8 cellular contexts compared by ENCODE assay signal in the genomic region with DNA sequence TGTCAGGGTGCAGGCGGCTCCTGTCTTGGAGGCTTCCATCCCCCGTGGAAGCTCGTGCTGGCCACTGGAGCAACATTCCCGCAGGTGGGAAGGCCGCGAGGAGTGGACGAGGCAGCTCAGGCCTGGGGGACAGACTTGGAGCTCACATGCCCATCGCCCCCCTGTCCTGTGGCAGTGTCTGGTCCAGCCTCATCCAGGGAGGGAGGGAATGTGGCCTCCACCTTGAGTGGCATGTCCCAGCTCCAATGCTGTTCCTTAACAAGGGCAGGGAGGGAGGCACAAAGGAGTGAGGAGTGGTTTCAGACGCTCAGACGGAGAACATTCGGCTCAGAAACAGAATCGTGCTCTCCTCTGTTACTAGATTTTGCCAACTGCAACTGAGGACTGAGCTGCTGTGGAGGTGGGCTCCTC.
DNase-seq lines count a peak whose midpoint lies in the region; ATAC-seq and TF ChIP-seq lines count a peak whose summit lies in the region.

No MANE protein-coding gene starts in this region.

- peaks cover 46% of the 10 kb centered on the region for H3K36me3 Mint-ChIP-seq in activated CD4-positive, alpha-beta T cell treated with anti-CD3 and anti-CD28 coated beads, Interleukin-2, amount 10 ng/mL, durations not matched to agents 24 days and 14 days (ENCODE audit: low read depth)

- H3K27ac Mint-ChIP-seq in activated CD4-positive, alpha-beta T cell treated with anti-CD3 and anti-CD28 coated beads, Interleukin-2, amount 10 ng/mL, durations not matched to agents 24 days and 14 days = peak overlapping the region; percentile 96

- ATAC-seq in lower lobe of right lung (no peak), GM21576 (IDR thresholded peaks at IDR 0.05; ENCODE audit: unreplicated experiment) (no peak), GM19467 (IDR thresholded peaks at IDR 0.05; ENCODE audit: unreplicated experiment) (no peak)

- H3K27me3 ChIP-seq in OCI-LY3 (ENCODE audit: low read depth, low read length) (no peaks in the 10 kb centered on the region), colonic mucosa (no peaks in the 10 kb centered on the region), lower lobe of right lung (ENCODE audit: low read depth) (no peaks in the 10 kb centered on the region)

- no peak for DNase-seq in activated CD4-positive, alpha-beta T cell treated with anti-CD3 and anti-CD28 coated beads, Interleukin-2, amount 10 ng/mL, durations not matched to agents 24 days and 14 days
- no peak for DNase-seq in activated CD4-positive, alpha-beta T cell treated with anti-CD3 and anti-CD28 coated beads, Interleukin-2, amount 50 U/mL, for 4 hours
- DNase-seq in colonic mucosa (peak; percentile 38), lower lobe of right lung (no peak), superior temporal gyrus (ENCODE audit: extremely low spot score) (peak; percentile 61)

- intact Hi-C loops in activated CD4-positive, alpha-beta T cell treated with anti-CD3 and anti-CD28 coated beads, Interleukin-2, amount 10 ng/mL, durations not matched to agents 24 days and 14 days (cut with micrococcal nuclease) = loop anchor here (2.0 to 10.0 kb wide), 3 partner anchors 19 to 237 kb away; no protein-coding TSS in a partner anchor
- intact Hi-C loops in colonic mucosa (cut with DNase I) (no loop called here), lower lobe of right lung (cut with DNase I) (no loop called here)

- H3K4me1 Mint-ChIP-seq in activated CD4-positive, alpha-beta T cell treated with anti-CD3 and anti-CD28 coated beads, Interleukin-2, amount 10 ng/mL, durations not matched to agents 24 days and 14 days = peaks cover 64% of the 10 kb centered on the region

- H3K27ac ChIP-seq in OCI-LY3 (ENCODE audit: low read length) (peak overlapping the region; percentile 91), colonic mucosa (peak overlapping the region; percentile 84), lower lobe of right lung (peak overlapping the region; percentile 78)

- H3K4me1 ChIP-seq in OCI-LY3 (ENCODE audit: low read length) = peaks cover 48% of the 10 kb centered on the region
- H3K4me1 ChIP-seq in colonic mucosa = peaks cover 5% of the 10 kb centered on the region
- H3K4me1 ChIP-seq in lower lobe of right lung = peaks cover 21% of the 10 kb centered on the region

- H3K9ac ChIP-seq in OCI-LY3 (ENCODE audit: low read length) (peak overlapping the region; percentile 65), colonic mucosa (ENCODE audit: low read depth in 2 of 2, low read length in 2 of 2) (peak overlapping the region; percentile 30 to 74)

- no peak overlapping the region for H2AFZ ChIP-seq in OCI-LY3 (ENCODE audit: low read depth, low read length)

- H3K4me3 ChIP-seq in OCI-LY3 (ENCODE audit: low read length) (peak overlapping the region; percentile 76), colonic mucosa (peak overlapping the region; percentile 26), lower lobe of right lung (peak overlapping the region; percentile 52)

- peak overlapping the region; percentile 85 for H3K4me3 Mint-ChIP-seq in activated CD4-positive, alpha-beta T cell treated with anti-CD3 and anti-CD28 coated beads, Interleukin-2, amount 10 ng/mL, durations not matched to agents 24 days and 14 days

- H3K79me2 ChIP-seq in OCI-LY3 (ENCODE audit: low read length) = no peaks in the 10 kb centered on the region

- peaks cover 4% of the 10 kb centered on the region for H3K9me3 Mint-ChIP-seq in activated CD4-positive, alpha-beta T cell treated with anti-CD3 and anti-CD28 coated beads, Interleukin-2, amount 10 ng/mL, durations not matched to agents 24 days and 14 days

- no peaks in the 10 kb centered on the region for H3K36me3 ChIP-seq in OCI-LY3 (replicated peaks; ENCODE audit: low read depth, low read length)
- no peaks in the 10 kb centered on the region for H3K36me3 ChIP-seq in colonic mucosa
- H3K36me3 ChIP-seq in lower lobe of right lung = peaks cover 8% of the 10 kb centered on the region

- TF ChIP-seq CTCF in OCI-LY3 (IDR thresholded peaks at IDR 0.05; ENCODE audit: low read depth, low read length) (no peak), colonic mucosa (IDR thresholded peaks at IDR 0.05) (no peak), lower lobe of right lung (IDR thresholded peaks at IDR 0.05) (no peak)

- H3K4me2 ChIP-seq in OCI-LY3 (ENCODE audit: low read length) = peak overlapping the region; percentile 99

- H3K9me3 ChIP-seq in OCI-LY3 (ENCODE audit: insufficient read depth, low read length) (no peaks in the 10 kb centered on the region), colonic mucosa (no peaks in the 10 kb centered on the region), lower lobe of right lung (no peaks in the 10 kb centered on the region)

- no peaks in the 10 kb centered on the region; the same call in 1 of the 2 replicates for H4K20me1 ChIP-seq in OCI-LY3 (ENCODE audit: insufficient read depth, low read length)

- no peaks in the 10 kb centered on the region for H3K27me3 Mint-ChIP-seq in activated CD4-positive, alpha-beta T cell treated with anti-CD3 and anti-CD28 coated beads, Interleukin-2, amount 10 ng/mL, durations not matched to agents 24 days and 14 days

Comparison
In these comparisons a context has a peak if more than half of its experiments do, and no peak if none do; other contexts are left out.
1. DNase-seq: peak in colonic mucosa (single experiment) and superior temporal gyrus (single experiment); none in activated CD4-positive, alpha-beta T cell treated with anti-CD3 and anti-CD28 coated beads, Interleukin-2, amount 10 ng/mL, durations not matched to agents 24 days and 14 days (single experiment), activated CD4-positive, alpha-beta T cell treated with anti-CD3 and anti-CD28 coated beads, Interleukin-2, amount 50 U/mL, for 4 hours (0 of 2) and lower lobe of right lung (single experiment).
2. H3K4me3 ChIP-seq: peak in every context shown above with its lines; median percentile 76 in OCI-LY3; 52 in lower lobe of right lung; 26 in colonic mucosa.
3. Peak in every context shown above with its lines, with median percentiles within 50 percentile points of each other: H3K27ac ChIP-seq.